1 cellular context compared by ENCODE assay signal in the genomic region with DNA sequence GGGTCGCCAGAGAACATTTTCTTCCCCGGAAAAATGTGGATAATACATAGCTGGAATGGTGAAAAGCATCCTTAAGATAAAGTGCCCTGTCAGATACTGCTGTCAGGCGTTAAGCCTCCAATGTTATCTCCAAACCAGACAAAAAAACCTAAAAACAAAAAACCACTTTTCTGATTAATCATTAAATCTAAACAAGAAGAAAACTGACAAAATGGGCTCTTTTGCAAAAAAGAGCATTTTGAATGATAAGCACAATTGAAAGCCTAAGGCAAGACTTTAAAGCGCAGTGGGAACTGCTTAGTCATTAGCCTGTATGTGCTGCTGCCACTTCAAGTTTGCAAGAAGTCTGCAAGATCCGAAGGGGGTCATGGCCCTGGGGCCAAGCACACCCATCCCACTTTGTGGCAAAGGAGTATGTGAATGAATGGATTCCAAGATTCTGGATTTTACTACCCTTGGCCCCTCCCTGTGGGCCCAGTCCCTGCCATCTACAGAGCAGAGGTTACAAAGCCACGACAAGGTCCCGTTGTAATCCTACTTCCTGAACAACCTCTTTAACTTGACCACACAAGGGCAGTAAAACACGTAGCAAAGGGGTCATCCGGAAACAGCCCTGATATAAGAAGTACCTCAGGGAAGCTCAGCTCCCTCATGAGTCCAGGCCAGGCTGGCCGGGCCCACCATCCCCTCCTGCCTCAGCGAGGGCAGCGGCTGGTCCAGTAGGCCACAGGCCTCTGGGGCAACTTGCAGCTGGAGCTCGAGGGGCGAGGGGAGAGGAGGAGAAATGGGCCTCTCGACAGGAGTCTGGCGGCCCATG.
TF ChIP-seq lines count a peak whose summit lies in the region.

No MANE protein-coding gene starts in this region.

TF ChIP-seq in K562, 482 proteins besides CTCF, POLR2A, EP300 and RAD21 (continued from another document and continues in another):
- TF ChIP-seq CXXC5 (CRISPR knock-in tag; IDR thresholded peaks at IDR 0.05) (peak; percentile 66), ZNF41 (CRISPR knock-in tag; conservative IDR thresholded peaks at IDR 0.05) (no peak), RHOXF2B (CRISPR knock-in tag; conservative IDR thresholded peaks at IDR 0.05) (no peak), MTF1 (CRISPR knock-in tag; IDR thresholded peaks at IDR 0.05; ENCODE audit: borderline replicate concordance) (0 out of 2 replicates have a peak, but pooled peaks have one; percentile 59), PHF20 (IDR thresholded peaks at IDR 0.05; ENCODE audit: partially characterized antibody) (peak; percentile 29), NFE2 (IDR thresholded peaks at IDR 0.05; ENCODE audit: low read depth) (peak; percentile 95), ZNF395 (CRISPR knock-in tag; IDR thresholded peaks at IDR 0.05) (peak; percentile 80; the same call in 1 of the 2 replicates), SREBF2 (CRISPR knock-in tag; IDR thresholded peaks at IDR 0.05) (no peak), CREB5 (CRISPR knock-in tag; IDR thresholded peaks at IDR 0.05) (0 out of 2 replicates have a peak, but pooled peaks have one; percentile 42), ADNP (tag; IDR thresholded peaks at IDR 0.05) (no peak), BCLAF1 (IDR thresholded peaks at IDR 0.05; ENCODE audit: borderline replicate concordance in 1 of 2, control insufficient read depth in 1 of 2, low read depth in 2 of 2, low read length in 1 of 2) (no peak), DIDO1 (tag; IDR thresholded peaks at IDR 0.05; ENCODE audit: low read depth) (0 out of 2 replicates have a peak, but pooled peaks have one; percentile 17), HNRNPUL1 (IDR thresholded peaks at IDR 0.05; ENCODE audit: low read length) (no peak), ZNF551 (CRISPR knock-in tag; IDR thresholded peaks at IDR 0.05) (no peak), ZBTB40 (IDR thresholded peaks at IDR 0.05) (peak; percentile 14; the same call in 1 of the 2 replicates), ZBTB40 (CRISPR knock-in tag; IDR thresholded peaks at IDR 0.05) (no peak)
- TF ChIP-seq, protein P1, sequence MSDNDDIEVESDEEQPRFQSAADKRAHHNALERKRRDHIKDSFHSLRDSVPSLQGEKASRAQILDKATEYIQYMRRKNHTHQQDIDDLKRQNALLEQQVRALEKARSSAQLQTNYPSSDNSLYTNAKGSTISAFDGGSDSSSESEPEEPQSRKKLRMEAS (CRISPR knock-in tag; IDR thresholded peaks at IDR 0.05) = peak; percentile 63
- TF ChIP-seq, protein P2, sequence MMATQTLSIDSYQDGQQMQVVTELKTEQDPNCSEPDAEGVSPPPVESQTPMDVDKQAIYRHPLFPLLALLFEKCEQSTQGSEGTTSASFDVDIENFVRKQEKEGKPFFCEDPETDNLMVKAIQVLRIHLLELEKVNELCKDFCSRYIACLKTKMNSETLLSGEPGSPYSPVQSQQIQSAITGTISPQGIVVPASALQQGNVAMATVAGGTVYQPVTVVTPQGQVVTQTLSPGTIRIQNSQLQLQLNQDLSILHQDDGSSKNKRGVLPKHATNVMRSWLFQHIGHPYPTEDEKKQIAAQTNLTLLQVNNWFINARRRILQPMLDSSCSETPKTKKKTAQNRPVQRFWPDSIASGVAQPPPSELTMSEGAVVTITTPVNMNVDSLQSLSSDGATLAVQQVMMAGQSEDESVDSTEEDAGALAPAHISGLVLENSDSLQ (IDR thresholded peaks at IDR 0.05) = peak; percentile 71; the same call in 1 of the 2 replicates
